In the genomic region with DNA sequence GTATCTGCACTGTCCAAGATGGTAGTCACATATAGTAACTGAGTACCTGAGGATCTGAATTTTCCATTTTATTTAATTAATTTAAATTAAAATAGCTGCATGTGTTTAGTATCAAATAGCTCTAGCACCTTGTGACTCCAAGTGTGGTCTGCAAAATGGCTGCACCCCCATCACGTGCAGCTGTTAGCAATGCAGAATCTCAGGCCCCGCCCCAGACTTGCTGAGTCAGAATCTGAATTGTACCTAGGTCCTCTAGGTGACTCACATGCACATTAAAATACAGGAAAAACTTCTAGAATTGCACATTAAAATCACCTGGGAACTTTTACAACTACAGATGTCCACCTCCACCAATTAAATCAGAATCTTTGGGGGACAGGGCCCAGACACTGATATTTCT, we compare ENCODE assay signal across 9 cellular contexts. TPM values are rescaled to one million over a fixed set of nuclear protein-coding genes. Genes with fewer than 3 reads are reported as not detected.
A peak's percentile ranks its signal among the peaks of the same experiment; 100 is the strongest.
DNase-seq lines count a peak whose midpoint lies in the region; ATAC-seq and TF ChIP-seq lines count a peak whose summit lies in the region.
"Had no signal": no experiment of that assay in that cellular context is flagged by ENCODE, and none has a peak within 500 bp of the region (broad histone marks: within the 10 kb centered on the region; RNA-seq: fewer than 3 reads in every experiment).

No MANE protein-coding gene starts in this region.

- H3K27me3 Mint-ChIP-seq in activated CD4-positive, alpha-beta T cell treated with anti-CD3 and anti-CD28 coated beads, Interleukin-2, amount 10 ng/mL, durations not matched to agents 7 days and 5 days = no peaks in the 10 kb centered on the region
- H3K27me3 Mint-ChIP-seq in nephron progenitor cell (ENCODE audit: low read depth, poor library complexity) = peaks cover 2% of the 10 kb centered on the region

- H3K36me3 Mint-ChIP-seq in activated CD4-positive, alpha-beta T cell treated with anti-CD3 and anti-CD28 coated beads, Interleukin-2, amount 10 ng/mL, durations not matched to agents 7 days and 5 days (ENCODE audit: low read depth) = peaks cover 16% of the 10 kb centered on the region
- peaks cover 25% of the 10 kb centered on the region for H3K36me3 Mint-ChIP-seq in nephron progenitor cell (ENCODE audit: low read depth)

- intact Hi-C loops in sciatic nerve (cut with DNase I) = no loop called here

- no peak for ATAC-seq in sciatic nerve

- H3K4me3 Mint-ChIP-seq in activated CD4-positive, alpha-beta T cell treated with anti-CD3 and anti-CD28 coated beads, Interleukin-2, amount 10 ng/mL, durations not matched to agents 7 days and 5 days = no peak overlapping the region
- no peak overlapping the region for H3K4me3 Mint-ChIP-seq in nephron progenitor cell

- DNase-seq in NCI-H2081 (lab: John Stamatoyannopoulos, UW) (peak; percentile 21 to 22), NCI-H2081 treated with DMSO at 0.1 percent for 48 hours (lab: John Stamatoyannopoulos, UW) (no peak), fibroblast of mammary gland (ENCODE audit: low read depth) (peak; percentile 74), nephron progenitor cell (no peak), sciatic nerve (ENCODE audit: low spot score) (no peak), NCI-H1105 treated with DMSO at 0.1 percent for 48 hours (lab: John Stamatoyannopoulos, UW) (no peak)
- peak; percentile 33 for DNase-seq in activated CD4-positive, alpha-beta T cell treated with anti-CD3 and anti-CD28 coated beads, Interleukin-2, amount 10 ng/mL, durations not matched to agents 7 days and 5 days
- peak; percentile 57 to 76 for DNase-seq in stimulated activated CD8-positive, alpha-beta memory T cell treated with anti-CD3 and anti-CD28 coated beads, Interleukin-15, amount 100 ng/mL, for 48 hours (ENCODE audit: low read depth in 2 of 2)
- DNase-seq: NCI-H2029 had no signal

- POLR2A ChIA-PET in activated CD4-positive, alpha-beta T cell treated with anti-CD3 and anti-CD28 coated beads, Interleukin-2, amount 10 ng/mL, durations not matched to agents 7 days and 5 days (lab: Charles Lee) = no interaction called here

- peaks cover 57% of the 10 kb centered on the region for H3K4me1 Mint-ChIP-seq in activated CD4-positive, alpha-beta T cell treated with anti-CD3 and anti-CD28 coated beads, Interleukin-2, amount 10 ng/mL, durations not matched to agents 7 days and 5 days
- H3K4me1 Mint-ChIP-seq in nephron progenitor cell = peaks cover 28% of the 10 kb centered on the region

- no peaks in the 10 kb centered on the region for H3K9me3 Mint-ChIP-seq in activated CD4-positive, alpha-beta T cell treated with anti-CD3 and anti-CD28 coated beads, Interleukin-2, amount 10 ng/mL, durations not matched to agents 7 days and 5 days
- no peaks in the 10 kb centered on the region for H3K9me3 Mint-ChIP-seq in nephron progenitor cell

- H3K4me3 ChIP-seq in fibroblast of mammary gland (ENCODE audit: control insufficient read depth, low read depth, low read length) = no peak overlapping the region

- H3K27ac Mint-ChIP-seq in activated CD4-positive, alpha-beta T cell treated with anti-CD3 and anti-CD28 coated beads, Interleukin-2, amount 10 ng/mL, durations not matched to agents 7 days and 5 days = no peak overlapping the region
- no peak overlapping the region for H3K27ac Mint-ChIP-seq in nephron progenitor cell

- CTCF ChIA-PET in activated CD4-positive, alpha-beta T cell treated with anti-CD3 and anti-CD28 coated beads, Interleukin-2, amount 10 ng/mL, durations not matched to agents 7 days and 5 days (lab: Charles Lee) = interaction anchor here (1.0 to 1.5 kb wide), 3 partner anchors 18 to 135 kb away, joined by 3 to 4 read pairs (median 3); no protein-coding TSS in a partner anchor

- TF ChIP-seq CTCF in fibroblast of mammary gland (conservative IDR thresholded peaks at IDR 0.05; ENCODE audit: control insufficient read depth, insufficient read depth, low read depth, low read length) = no peak
- no peak for TF ChIP-seq CTCF in nephron progenitor cell (IDR thresholded peaks at IDR 0.05)

RNA-seq across cellular contexts. Expression of a gene that starts 19.2 kb away (rescaled TPM):
- not detected for total RNA-seq in activated CD4-positive, alpha-beta T cell treated with anti-CD3 and anti-CD28 coated beads, Interleukin-2, amount 10 ng/mL, durations not matched to agents 7 days and 5 days
- total RNA-seq in sciatic nerve = not detected

RNA-seq across cellular contexts. Expression of a gene that starts 26.8 kb away (rescaled TPM):
- 10 to 100 TPM; 87.4 to 93.3 TPM for total RNA-seq in activated CD4-positive, alpha-beta T cell treated with anti-CD3 and anti-CD28 coated beads, Interleukin-2, amount 10 ng/mL, durations not matched to agents 7 days and 5 days
- total RNA-seq in sciatic nerve = 66.9 TPM

RNA-seq across cellular contexts. Expression of a gene that starts 33.5 kb away (rescaled TPM):
- 10 to 100 TPM; 46.7 to 48.3 TPM for total RNA-seq in activated CD4-positive, alpha-beta T cell treated with anti-CD3 and anti-CD28 coated beads, Interleukin-2, amount 10 ng/mL, durations not matched to agents 7 days and 5 days
- 71.6 TPM for total RNA-seq in sciatic nerve

Comparison
In these comparisons a context has a peak if more than half of its experiments do, and no peak if none do; other contexts are left out.
1. DNase-seq: peak in NCI-H2081 (2 of 2), activated CD4-positive, alpha-beta T cell treated with anti-CD3 and anti-CD28 coated beads, Interleukin-2, amount 10 ng/mL, durations not matched to agents 7 days and 5 days (single experiment), fibroblast of mammary gland (single experiment) and stimulated activated CD8-positive, alpha-beta memory T cell treated with anti-CD3 and anti-CD28 coated beads, Interleukin-15, amount 100 ng/mL, for 48 hours (2 of 2); none in NCI-H2081 treated with DMSO at 0.1 percent for 48 hours (single experiment), nephron progenitor cell (single experiment), sciatic nerve (single experiment) and NCI-H1105 treated with DMSO at 0.1 percent for 48 hours (single experiment).